20 cellular contexts compared by ENCODE assay signal in the genomic region with DNA sequence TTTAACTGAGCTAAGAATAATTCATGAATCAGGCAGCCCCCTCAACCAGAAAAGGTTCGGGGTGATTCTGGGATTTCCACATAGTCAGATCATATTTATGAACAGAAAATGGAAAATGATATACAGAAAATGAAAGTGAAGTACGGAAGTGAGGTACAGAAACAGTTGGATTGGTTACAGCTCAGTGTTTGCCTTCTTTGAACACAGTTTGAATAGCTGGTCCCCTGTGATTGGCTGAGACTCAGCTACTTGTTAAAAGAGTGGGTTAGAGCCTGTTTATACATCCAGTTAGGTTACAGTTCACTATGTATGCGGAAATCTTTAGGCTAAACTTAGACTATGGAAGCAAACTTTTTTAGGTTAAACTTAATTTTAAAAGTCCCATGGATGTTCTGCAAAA.
"Had no signal": no experiment of that assay in that cellular context is flagged by ENCODE, and none has a peak within 500 bp of the region (broad histone marks: within the 10 kb centered on the region; RNA-seq: fewer than 3 reads in every experiment).

No MANE protein-coding gene starts in this region.

- H3K4me1 ChIP-seq: foreskin keratinocyte, left ventricle myocardium inferior, lower lobe of right lung, psoas muscle, spleen, upper lobe of left lung, uterus had no signal

- ATAC-seq: foreskin keratinocyte, left cardiac atrium, lower lobe of right lung, psoas muscle, sciatic nerve had no signal

- H3K36me3 ChIP-seq: left ventricle myocardium inferior, lower lobe of right lung, spleen, upper lobe of left lung, uterus had no signal

- DNase-seq: effector CD4-positive, alpha-beta T cell; endodermal cell; erythroblast; foreskin keratinocyte; immature natural killer cell; left cardiac atrium; left ventricle myocardium inferior; lower lobe of right lung; midbrain; naive B cell; psoas muscle; retina; spleen; stimulated activated CD4-positive, alpha-beta T cell treated with anti-CD3 and anti-CD28 coated beads, Interleukin-2, amount 100 ng/mL, for 24 hours; stimulated activated CD4-positive, alpha-beta T cell treated with anti-CD3 and anti-CD28 coated beads, Interleukin-4, amount 100 ng/mL, for 4 hours; stimulated activated naive CD4-positive, alpha-beta T cell treated with Interleukin-2 at 50 U/mL for 16 hours; upper lobe of left lung; uterus had no signal

- H3K27me3 ChIP-seq: foreskin keratinocyte, spleen, upper lobe of left lung, uterus had no signal

- H3K4me3 ChIP-seq: coronary artery, left ventricle myocardium inferior, lower lobe of right lung, psoas muscle, spleen, upper lobe of left lung, uterus had no signal

- H3K9me3 ChIP-seq: lower lobe of right lung, upper lobe of left lung had no signal

- H3K27ac ChIP-seq: coronary artery, foreskin keratinocyte, left ventricle myocardium inferior, lower lobe of right lung, psoas muscle, spleen, upper lobe of left lung, uterus had no signal
